In genomic region chr12:116358850-116359761, GRCh38 we compare ENCODE assay signal across 8 cellular contexts.
A peak's percentile ranks its signal among the peaks of the same experiment; 100 is the strongest.
DNase-seq lines count a peak whose midpoint lies in the region; FAIRE-seq and TF ChIP-seq lines count a peak whose summit lies in the region.

No MANE protein-coding gene starts in this region.

- H3K27me3 Mint-ChIP-seq in nephron progenitor cell (ENCODE audit: low read depth, poor library complexity), result peaks cover 7% of the 10 kb centered on the region

- peak overlapping the region; percentile 16; the same call in 1 of the 2 replicates for H3K4me3 ChIP-seq in HUES48 (ENCODE audit: low read depth, low read length)
- peak overlapping the region; percentile 7 for H3K4me3 ChIP-seq in fibroblast of villous mesenchyme (ENCODE audit: low read depth, low read length)

- H3K4me3 Mint-ChIP-seq in nephron progenitor cell, result peak overlapping the region; percentile 67

- H3K4me1 ChIP-seq in HUES48 (ENCODE audit: control insufficient read depth, insufficient read depth, low read length), result peaks cover 16% of the 10 kb centered on the region

- no peaks in the 10 kb centered on the region for H3K27me3 ChIP-seq in HUES48 (ENCODE audit: control insufficient read depth, insufficient read depth, low read length)

- H3K27ac Mint-ChIP-seq in nephron progenitor cell, result peak overlapping the region; percentile 89

- FAIRE-seq in GM19239 (lab: Jason Lieb, UNC), result peak; percentile 82

- no peaks in the 10 kb centered on the region for H3K9me3 Mint-ChIP-seq in nephron progenitor cell

- no peak for TF ChIP-seq CTCF in fibroblast of villous mesenchyme (IDR thresholded peaks at IDR 0.05; ENCODE audit: insufficient read depth, low read depth, low read length)
- no peak for TF ChIP-seq CTCF in nephron progenitor cell (IDR thresholded peaks at IDR 0.05)

- H3K36me3 ChIP-seq in HUES48 (ENCODE audit: control insufficient read depth, insufficient read depth, low read length), result no peaks in the 10 kb centered on the region

- DNase-seq in 8988T (peak; percentile 55), GM19239 (ENCODE audit: insufficient read length, low spot score) (peak; percentile 43), RKO (ENCODE audit: low spot score) (peak; percentile 79), fibroblast of villous mesenchyme (ENCODE audit: low read depth) (peak; percentile 98), nephron progenitor cell (peak; percentile 87)
- peak; percentile 48 for DNase-seq in activated effector memory CD4-positive, alpha-beta T cell treated with Interleukin-2 at 50 U/mL for 16 hours
- peak; percentile 27 to 61 (median 54) for DNase-seq in stimulated activated naive CD4-positive, alpha-beta T cell (lab: John Stamatoyannopoulos, UW)

- H3K36me3 Mint-ChIP-seq in nephron progenitor cell (ENCODE audit: low read depth), result no peaks in the 10 kb centered on the region

- no peaks in the 10 kb centered on the region for H3K9me3 ChIP-seq in HUES48 (ENCODE audit: control insufficient read depth, insufficient read depth, low read length)

- H3K4me1 Mint-ChIP-seq in nephron progenitor cell, result peaks cover 42% of the 10 kb centered on the region

- peak overlapping the region; percentile 50 for H3K27ac ChIP-seq in HUES48 (ENCODE audit: low read depth, low read length)

- H3K9ac ChIP-seq in HUES48 (ENCODE audit: low read depth, low read length), result 0 out of 2 replicates have a peak overlapping the region, but pooled peaks have one; percentile 21

Comparison
In these comparisons a context has a peak if more than half of its experiments do, and no peak if none do; other contexts are left out.
1. Peak in every context shown above with its lines: DNase-seq, H3K4me3 ChIP-seq and H3K27ac ChIP-seq.
2. DNase-seq: peak in every context shown above with its lines; median percentile 98 in fibroblast of villous mesenchyme; 87 in nephron progenitor cell; 79 in RKO; 55 in 8988T; 54 in stimulated activated naive CD4-positive, alpha-beta T cell; 48 in activated effector memory CD4-positive, alpha-beta T cell treated with Interleukin-2 at 50 U/mL for 16 hours; 43 in GM19239.